ENCODE assay signal across 1 cellular context in the genomic region with DNA sequence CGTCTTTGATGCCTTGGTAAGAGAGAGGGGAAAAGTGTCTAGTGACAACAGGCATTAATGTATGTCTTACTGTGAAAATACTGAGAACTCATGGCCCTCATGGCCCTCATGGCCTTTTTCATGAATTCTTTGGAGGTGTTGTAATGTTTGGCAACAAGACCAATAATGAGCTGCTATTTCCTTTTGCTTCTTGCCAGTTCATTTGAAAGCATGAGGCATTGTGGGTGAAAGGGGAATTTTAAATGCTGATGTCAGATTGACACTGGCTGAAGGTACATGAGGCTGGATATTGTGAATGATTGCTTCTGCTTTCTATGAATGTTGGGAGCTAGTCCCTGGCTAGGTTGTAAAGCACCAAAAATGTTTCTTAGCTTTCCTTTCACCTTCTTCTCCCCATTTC.
TF ChIP-seq lines count a peak whose summit lies in the region.

No MANE protein-coding gene starts in this region.

TF ChIP-seq in HepG2, 621 proteins besides CTCF, POLR2A, EP300 and RAD21:
- TF ChIP-seq HOXA5 (CRISPR knock-in tag; IDR thresholded peaks at IDR 0.05) (no peak), ZNF230 (CRISPR knock-in tag; IDR thresholded peaks at IDR 0.05) (no peak)
